1 cellular context compared by ENCODE assay signal in genomic region chr2:219207254-219207883, GRCh38.
TF ChIP-seq lines count a peak whose summit lies in the region.

No MANE protein-coding gene starts in this region.

TF ChIP-seq in HepG2, 621 proteins besides CTCF, POLR2A, EP300 and RAD21 (continues in another document):
- no peak for TF ChIP-seq ZBTB2 (CRISPR knock-in tag; IDR thresholded peaks at IDR 0.05; ENCODE audit: low read depth)
- TF ChIP-seq ZZZ3 (CRISPR knock-in tag; IDR thresholded peaks at IDR 0.05; ENCODE audit: borderline replicate concordance): no peak
- TF ChIP-seq ZFY (CRISPR knock-in tag; IDR thresholded peaks at IDR 0.05): no peak
- TF ChIP-seq HOXA9 (CRISPR knock-in tag; IDR thresholded peaks at IDR 0.05; ENCODE audit: borderline replicate concordance): no peak
- TF ChIP-seq HNF4G (IDR thresholded peaks at IDR 0.05; ENCODE audit: borderline replicate concordance, low read depth, low read length): no peak; the same call in 1 of the 2 replicates
- no peak for TF ChIP-seq HNF4G (CRISPR knock-in tag; IDR thresholded peaks at IDR 0.05; ENCODE audit: borderline replicate concordance, low read depth)
- no peak for TF ChIP-seq ZMYM3 (CRISPR knock-in tag; IDR thresholded peaks at IDR 0.05)
- TF ChIP-seq EED (CRISPR knock-in tag; IDR thresholded peaks at IDR 0.05): peak; percentile 13; the same call in 1 of the 2 replicates
- no peak; the same call in 1 of the 2 replicates for TF ChIP-seq HOXA3 (CRISPR knock-in tag; IDR thresholded peaks at IDR 0.05)
- TF ChIP-seq ZNF749 (CRISPR knock-in tag; IDR thresholded peaks at IDR 0.05; ENCODE audit: borderline replicate concordance): no peak
- no peak for TF ChIP-seq REST (IDR thresholded peaks at IDR 0.05; ENCODE audit: borderline replicate concordance in 1 of 2, low read depth in 1 of 2, low read length in 2 of 2)
- TF ChIP-seq RBM39 (IDR thresholded peaks at IDR 0.05; ENCODE audit: low read depth, low read length, poor library complexity, severe bottlenecking): no peak
- TF ChIP-seq MXD3 (CRISPR knock-in tag; IDR thresholded peaks at IDR 0.05): no peak
- no peak for TF ChIP-seq SCMH1 (CRISPR knock-in tag; IDR thresholded peaks at IDR 0.05; ENCODE audit: borderline replicate concordance)
- no peak for TF ChIP-seq FOSL1 (CRISPR knock-in tag; IDR thresholded peaks at IDR 0.05; ENCODE audit: borderline replicate concordance)
- TF ChIP-seq RCOR2 (CRISPR knock-in tag; IDR thresholded peaks at IDR 0.05): no peak
- TF ChIP-seq KDM4B (CRISPR knock-in tag; IDR thresholded peaks at IDR 0.05): no peak
- TF ChIP-seq MXD4 (CRISPR knock-in tag; IDR thresholded peaks at IDR 0.05): no peak
- TF ChIP-seq REXO4 (CRISPR knock-in tag; IDR thresholded peaks at IDR 0.05; ENCODE audit: borderline replicate concordance): no peak
- no peak; the same call in 1 of the 2 replicates for TF ChIP-seq AHR (CRISPR knock-in tag; IDR thresholded peaks at IDR 0.05)
- no peak for TF ChIP-seq ZBTB26 (CRISPR knock-in tag; IDR thresholded peaks at IDR 0.05; ENCODE audit: borderline replicate concordance)
- TF ChIP-seq ZNF33B (CRISPR knock-in tag; IDR thresholded peaks at IDR 0.05): 0 out of 2 replicates have a peak, but pooled peaks have one; percentile 42
- TF ChIP-seq GPN1 (CRISPR knock-in tag; IDR thresholded peaks at IDR 0.05; ENCODE audit: borderline replicate concordance): no peak
- TF ChIP-seq ZNF318 (CRISPR knock-in tag; IDR thresholded peaks at IDR 0.05): no peak; the same call in 1 of the 2 replicates
- no peak for TF ChIP-seq ATAD3A (CRISPR knock-in tag; IDR thresholded peaks at IDR 0.05)
- no peak for TF ChIP-seq ZNF574 (CRISPR knock-in tag; IDR thresholded peaks at IDR 0.05)
- no peak for TF ChIP-seq PCBP2 (optimal IDR thresholded peaks at IDR 0.05; ENCODE audit: low read depth, low read length, poor library complexity, severe bottlenecking)
- TF ChIP-seq HNRNPK (IDR thresholded peaks at IDR 0.05; ENCODE audit: low read depth, low read length, poor library complexity, severe bottlenecking): no peak
- no peak; the same call in 1 of the 2 replicates for TF ChIP-seq KDM5B (CRISPR knock-in tag; IDR thresholded peaks at IDR 0.05; ENCODE audit: borderline replicate concordance)
- no peak; the same call in 1 of the 2 replicates for TF ChIP-seq THAP7 (CRISPR knock-in tag; IDR thresholded peaks at IDR 0.05)
- TF ChIP-seq KDM6A (CRISPR knock-in tag; IDR thresholded peaks at IDR 0.05; ENCODE audit: low read depth): no peak
- TF ChIP-seq DZIP1 (CRISPR knock-in tag; IDR thresholded peaks at IDR 0.05): no peak
- no peak for TF ChIP-seq KAT8 (CRISPR knock-in tag; IDR thresholded peaks at IDR 0.05)
- TF ChIP-seq ZNF557 (CRISPR knock-in tag; IDR thresholded peaks at IDR 0.05): no peak
- no peak for TF ChIP-seq TARDBP (CRISPR knock-in tag; IDR thresholded peaks at IDR 0.05)
- TF ChIP-seq ZFAT (CRISPR knock-in tag; conservative IDR thresholded peaks at IDR 0.05): no peak
- no peak for TF ChIP-seq SIX1 (CRISPR knock-in tag; IDR thresholded peaks at IDR 0.05; ENCODE audit: borderline replicate concordance)
- no peak for TF ChIP-seq ATF7-NPFF (CRISPR knock-in tag; IDR thresholded peaks at IDR 0.05; ENCODE audit: low read depth)
- TF ChIP-seq SIN3A (IDR thresholded peaks at IDR 0.05; ENCODE audit: borderline replicate concordance, low read depth, low read length): no peak
- no peak for TF ChIP-seq ZNF235 (CRISPR knock-in tag; IDR thresholded peaks at IDR 0.05; ENCODE audit: borderline replicate concordance)
- TF ChIP-seq ZNF782 (CRISPR knock-in tag; IDR thresholded peaks at IDR 0.05; ENCODE audit: borderline replicate concordance): 0 out of 2 replicates have a peak, but pooled peaks have one; percentile 62
- TF ChIP-seq ZNF317 (CRISPR knock-in tag; IDR thresholded peaks at IDR 0.05): peak; percentile 22; the same call in 1 of the 2 replicates
